Comparison of ENCODE assay signal across 24 cellular contexts in the genomic region with DNA sequence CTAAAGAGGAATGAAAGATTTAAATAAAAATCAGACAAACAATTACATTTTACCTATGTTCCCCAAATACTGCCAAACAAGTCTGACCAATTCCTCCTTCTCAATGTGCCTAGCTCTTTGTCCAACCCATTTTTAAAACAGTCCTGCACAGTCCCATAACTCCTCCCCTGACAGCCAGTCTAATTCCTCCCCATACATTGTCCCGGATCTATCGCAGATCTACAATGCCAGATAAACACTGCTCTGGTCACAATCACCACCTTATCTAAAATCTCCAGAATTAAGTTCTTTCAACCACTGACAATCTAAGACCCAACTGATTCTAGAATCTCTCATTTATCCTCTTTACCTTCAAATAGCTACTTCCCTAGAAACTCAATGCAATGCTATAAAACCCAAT.
DNase-seq lines count a peak whose midpoint lies in the region; ATAC-seq, FAIRE-seq and TF ChIP-seq lines count a peak whose summit lies in the region.
"Had no signal": no experiment of that assay in that cellular context is flagged by ENCODE, and none has a peak within 500 bp of the region (broad histone marks: within the 10 kb centered on the region; RNA-seq: fewer than 3 reads in every experiment).

No MANE protein-coding gene starts in this region.

- H3K9me3 ChIP-seq in breast epithelium: no peaks in the 10 kb centered on the region
- H3K9me3 ChIP-seq in SK-N-SH: no peaks in the 10 kb centered on the region
- H3K9me3 ChIP-seq in keratinocyte (ENCODE audit: control insufficient read depth, low read depth, low read length): no peaks in the 10 kb centered on the region
- H3K9me3 ChIP-seq: A549 had no signal

- H3K9me2 ChIP-seq in SK-N-SH: no peaks in the 10 kb centered on the region

- H3K4me3 Mint-ChIP-seq in MCF 10A (ENCODE audit: unreplicated experiment): no peak overlapping the region
- H3K4me3 Mint-ChIP-seq: B cell; CD4-positive, alpha-beta T cell; CD8-positive, alpha-beta T cell had no signal

- H3F3A ChIP-seq in SK-N-SH (replicated peaks; ENCODE audit: insufficient read depth): no peaks in the 10 kb centered on the region

- H3K4me1 ChIP-seq in breast epithelium: no peaks in the 10 kb centered on the region
- peaks cover 0 to 5% of the 10 kb centered on the region in 2 experiments; a peak in 2 of 4 replicates for H3K4me1 ChIP-seq in SK-N-SH (ENCODE audit: control insufficient read depth in 1 of 2, insufficient read depth in 2 of 2, low read depth in 1 of 2, low read length in 1 of 2)
- no peaks in the 10 kb centered on the region for H3K4me1 ChIP-seq in keratinocyte (ENCODE audit: control insufficient read depth, extremely low read depth, insufficient read depth, low read length)
- H3K4me1 ChIP-seq: A549; BLaER1 treated with 17β-estradiol and CSF1 and Interleukin-3, amounts not matched to agents 10 nM and 100 nM had no signal

- H3K27ac ChIP-seq in breast epithelium (no peak overlapping the region), SK-N-SH (ENCODE audit: low read depth in 2 of 2, low read length in 1 of 2) (no peak overlapping the region), keratinocyte (ENCODE audit: control insufficient read depth, insufficient read depth, low read length) (no peak overlapping the region)
- H3K27ac ChIP-seq: 22Rv1; A549; BLaER1 treated with 17β-estradiol and CSF1 and Interleukin-3, amounts not matched to agents 10 nM and 100 nM; C4-2B had no signal

- H3K27me3 Mint-ChIP-seq in MCF 10A (ENCODE audit: insufficient read depth, unreplicated experiment): no peaks in the 10 kb centered on the region
- H3K27me3 Mint-ChIP-seq: B cell had no signal

- TF ChIP-seq CTCF in MCF 10A (IDR thresholded peaks at IDR 0.05; ENCODE audit: unreplicated experiment): no peak
- TF ChIP-seq CTCF in breast epithelium (IDR thresholded peaks at IDR 0.05): no peak
- TF ChIP-seq CTCF in SK-N-SH (IDR thresholded peaks at IDR 0.05): no peak
- no peak for TF ChIP-seq CTCF in keratinocyte (optimal IDR thresholded peaks at IDR 0.05 in 1 of 3, IDR thresholded peaks at IDR 0.05 in 1 of 3, conservative IDR thresholded peaks at IDR 0.05 in 1 of 3; ENCODE audit: extremely low read depth in 1 of 3, insufficient read depth in 2 of 3, low read length in 3 of 3)

- no peak overlapping the region for H3K4me3 ChIP-seq in breast epithelium
- H3K4me3 ChIP-seq in SK-N-SH (ENCODE audit: low read depth in 2 of 2, low read length in 1 of 2): no peak overlapping the region
- H3K4me3 ChIP-seq in keratinocyte (ENCODE audit: control insufficient read depth in 2 of 3, extremely low read depth in 1 of 3, insufficient read depth in 2 of 3, low read depth in 1 of 3, low read length in 3 of 3): no peak overlapping the region
- H3K4me3 ChIP-seq: A549; BLaER1 treated with 17β-estradiol and CSF1 and Interleukin-3, amounts not matched to agents 10 nM and 100 nM; GM12878 had no signal

- H4K20me1 ChIP-seq in SK-N-SH (ENCODE audit: insufficient read depth) (no peaks in the 10 kb centered on the region), keratinocyte (ENCODE audit: control insufficient read depth, extremely low read depth, insufficient read depth, low read length) (no peaks in the 10 kb centered on the region)
- H4K20me1 ChIP-seq: BLaER1 treated with 17β-estradiol and CSF1 and Interleukin-3, amounts not matched to agents 10 nM and 100 nM had no signal

- no TSS peak for BruUV-seq in MCF 10A (replicated peaks; lab: Mats Ljungman, UMichigan)

- peaks cover 26% of the 10 kb centered on the region for H3K36me3 Mint-ChIP-seq in MCF 10A (ENCODE audit: insufficient read depth, unreplicated experiment)
- H3K36me3 Mint-ChIP-seq: CD8-positive, alpha-beta T cell had no signal

- no peaks in the 10 kb centered on the region for H3K9me3 Mint-ChIP-seq in MCF 10A (ENCODE audit: unreplicated experiment)
- H3K9me3 Mint-ChIP-seq: CD4-positive, alpha-beta T cell; CD8-positive, alpha-beta T cell had no signal

- CTCF ChIA-PET in MCF 10A (lab: Yijun Ruan, JAX): interaction anchor here (0.6 to 2.3 kb wide), 6 partner anchors 8 to 114 kb away, joined by 3 to 5 read pairs (median 4); no protein-coding TSS in a partner anchor
- CTCF ChIA-PET in SK-N-SH (lab: Yijun Ruan, JAX): interaction anchor here (0.7 to 1.3 kb wide), 5 partner anchors 10 to 220 kb away, joined by 3 read pairs; a partner anchor contains a TSS

- H3K4me2 ChIP-seq in SK-N-SH: no peak overlapping the region
- H3K4me2 ChIP-seq in keratinocyte (ENCODE audit: control insufficient read depth, extremely low read depth, insufficient read depth, low read depth, low read length): no peak overlapping the region
- H3K4me2 ChIP-seq: A549; BLaER1 treated with 17β-estradiol and CSF1 and Interleukin-3, amounts not matched to agents 10 nM and 100 nM had no signal

- H2AFZ ChIP-seq in SK-N-SH (ENCODE audit: low read depth) (no peak overlapping the region), keratinocyte (ENCODE audit: control insufficient read depth, low read length) (no peak overlapping the region)

- H3K27ac Mint-ChIP-seq in MCF 10A (ENCODE audit: low read depth, unreplicated experiment): peak overlapping the region; percentile 4
- H3K27ac Mint-ChIP-seq: B cell; CD4-positive, alpha-beta T cell; CD8-positive, alpha-beta T cell had no signal

- dilution Hi-C loops in keratinocyte (cut with MboI; ENCODE audit: extremely low pct_ligation_motif_present, low sequenced_read_pairs): no loop called here

- DNase-seq in MCF 10A (ENCODE audit: unreplicated experiment) (no peak), breast epithelium (ENCODE audit: low spot score in 2 of 2) (no peak), SK-N-SH (peak; percentile 42), keratinocyte (ENCODE audit: low read depth, low spot score) (no peak), T1000 (lab: John Stamatoyannopoulos, UW) (no peak)
- DNase-seq: AML-193; CD4-positive, alpha-beta T cell; CD8-positive, alpha-beta T cell; DMS 273 treated with DMSO at 0.1 percent for 48 hours; DMS153; DMS53; DMS79; DND-41; EL; GDM1 had no signal

- POLR2A ChIA-PET in MCF 10A (lab: Yijun Ruan, JAX): interaction anchor here (0.7 to 1.9 kb wide), 4 partner anchors 8 to 41 kb away, joined by 3 to 4 read pairs (median 3); no protein-coding TSS in a partner anchor
- POLR2A ChIA-PET in SK-N-SH (lab: Yijun Ruan, JAX): no interaction called here

- TF ChIP-seq POLR2A in breast epithelium (IDR thresholded peaks at IDR 0.05): no peak

- TF ChIP-seq RAD21 in SK-N-SH (IDR thresholded peaks at IDR 0.05; ENCODE audit: low read length): no peak

- no peak for ATAC-seq in HG03280 (IDR thresholded peaks at IDR 0.05; ENCODE audit: unreplicated experiment)
- ATAC-seq: A549; CD8-positive, alpha-beta T cell; GM12878 had no signal

- FAIRE-seq in keratinocyte (lab: Jason Lieb, UNC): peak; percentile 5
- FAIRE-seq: A549, GM12878, GM12892, GM18507 had no signal

- H3K9ac ChIP-seq in SK-N-SH: no peak overlapping the region
- H3K9ac ChIP-seq in keratinocyte (ENCODE audit: control insufficient read depth, extremely low read depth, insufficient read depth, low read length): no peak overlapping the region
- H3K9ac ChIP-seq: BLaER1 treated with 17β-estradiol and CSF1 and Interleukin-3, amounts not matched to agents 10 nM and 100 nM had no signal

- H3K9me1 ChIP-seq in keratinocyte (ENCODE audit: control insufficient read depth, extremely low read depth, insufficient read depth, low read length): no peaks in the 10 kb centered on the region

- H3K79me2 ChIP-seq in SK-N-SH (ENCODE audit: insufficient read depth): peaks cover 85% of the 10 kb centered on the region
- peaks cover 14% of the 10 kb centered on the region for H3K79me2 ChIP-seq in keratinocyte (ENCODE audit: control insufficient read depth, insufficient read depth, low read length)

- WGBS in SK-N-SH (ENCODE audit: low lambda C conversion rate): 66% methylated on average over 2 of the region's 2 CpGs

- intact Hi-C loops in MCF 10A (cut with micrococcal nuclease) (no loop called here), breast epithelium (cut with DNase I; ENCODE audit: low total_unique reads) (no loop called here)

- H3K27me3 ChIP-seq in breast epithelium (no peaks in the 10 kb centered on the region), SK-N-SH (ENCODE audit: insufficient read depth) (no peaks in the 10 kb centered on the region), keratinocyte (ENCODE audit: control insufficient read depth, extremely low read depth, insufficient read depth, low read length) (no peaks in the 10 kb centered on the region)
- H3K27me3 ChIP-seq: BLaER1 treated with 17β-estradiol and CSF1 and Interleukin-3, amounts not matched to agents 10 nM and 100 nM had no signal

- peaks cover 5% of the 10 kb centered on the region for H3K4me1 Mint-ChIP-seq in MCF 10A (ENCODE audit: insufficient read depth, unreplicated experiment)
- H3K4me1 Mint-ChIP-seq: B cell had no signal

- no peak for TF ChIP-seq EP300 in SK-N-SH (IDR thresholded peaks at IDR 0.05; ENCODE audit: borderline replicate concordance in 1 of 2, low read depth in 1 of 2, low read length in 1 of 2)

- H3K36me3 ChIP-seq in breast epithelium (no peaks in the 10 kb centered on the region), SK-N-SH (replicated peaks in 1 of 2; ENCODE audit: control insufficient read depth in 1 of 2, insufficient read depth in 2 of 2, low read length in 1 of 2) (peaks cover 0 to 6% of the 10 kb centered on the region in 2 experiments), keratinocyte (ENCODE audit: control insufficient read depth in 2 of 2, extremely low read depth in 1 of 2, insufficient read depth in 2 of 2, low read length in 2 of 2) (peaks cover 0 to 2% of the 10 kb centered on the region in 2 experiments)
- H3K36me3 ChIP-seq: BLaER1 treated with 17β-estradiol and CSF1 and Interleukin-3, amounts not matched to agents 10 nM and 100 nM had no signal

TF ChIP-seq in SK-N-SH, 30 proteins besides CTCF, POLR2A, EP300 and RAD21 (continues in another document):
- TF ChIP-seq GATA2 (CRISPR knock-in tag; IDR thresholded peaks at IDR 0.05) (no peak), FOXJ3 (CRISPR knock-in tag; IDR thresholded peaks at IDR 0.05) (no peak), RFX5 (IDR thresholded peaks at IDR 0.05; ENCODE audit: low read length) (no peak)
- TF ChIP-seq, protein P1, sequence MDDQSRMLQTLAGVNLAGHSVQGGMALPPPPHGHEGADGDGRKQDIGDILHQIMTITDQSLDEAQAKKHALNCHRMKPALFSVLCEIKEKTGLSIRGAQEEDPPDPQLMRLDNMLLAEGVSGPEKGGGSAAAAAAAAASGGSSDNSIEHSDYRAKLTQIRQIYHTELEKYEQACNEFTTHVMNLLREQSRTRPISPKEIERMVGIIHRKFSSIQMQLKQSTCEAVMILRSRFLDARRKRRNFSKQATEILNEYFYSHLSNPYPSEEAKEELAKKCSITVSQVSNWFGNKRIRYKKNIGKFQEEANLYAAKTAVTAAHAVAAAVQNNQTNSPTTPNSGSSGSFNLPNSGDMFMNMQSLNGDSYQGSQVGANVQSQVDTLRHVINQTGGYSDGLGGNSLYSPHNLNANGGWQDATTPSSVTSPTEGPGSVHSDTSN (IDR thresholded peaks at IDR 0.05): no peak
